9 cellular contexts compared by ENCODE assay signal in the genomic region with DNA sequence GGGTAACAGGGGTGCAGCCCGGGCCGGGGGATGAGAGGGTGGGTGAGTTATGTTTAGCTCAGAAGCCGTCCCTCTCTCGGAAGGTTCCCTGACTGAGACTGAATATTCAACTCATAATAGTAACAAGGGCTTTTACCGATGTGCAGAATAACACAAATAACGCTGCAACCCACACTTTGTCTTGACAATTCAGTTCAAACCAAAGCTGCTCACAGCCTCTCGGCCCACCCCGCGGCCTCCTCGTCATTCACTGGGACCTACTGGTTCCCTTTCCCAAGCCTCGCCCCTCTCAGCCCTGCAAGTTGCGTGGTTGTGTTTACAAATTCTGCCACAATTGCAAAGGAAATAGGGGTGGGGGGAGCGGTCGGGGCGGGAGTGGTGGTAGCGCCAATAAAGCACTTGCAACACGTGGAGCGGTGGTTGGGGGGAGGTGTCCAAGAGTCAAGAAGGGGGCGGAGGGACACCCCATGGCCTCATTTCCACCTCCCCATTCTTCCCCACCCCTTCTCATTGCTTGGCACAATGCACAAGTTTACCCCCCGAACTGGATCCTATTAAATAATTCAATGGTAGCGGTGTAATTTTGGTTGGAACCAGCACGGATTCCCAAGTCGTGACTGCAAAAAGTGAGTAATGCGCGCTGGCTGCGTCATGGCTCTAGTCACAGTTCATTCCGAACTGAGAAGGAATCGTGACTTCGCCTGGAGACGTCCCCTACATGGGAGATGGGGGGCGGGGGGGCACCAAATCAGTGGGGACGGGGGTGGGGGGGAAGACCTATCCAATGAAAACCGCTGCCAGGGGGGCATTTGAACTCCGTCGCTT.
A peak's percentile ranks its signal among the peaks of the same experiment; 100 is the strongest.
DNase-seq lines count a peak whose midpoint lies in the region; ATAC-seq, FAIRE-seq and TF ChIP-seq lines count a peak whose summit lies in the region.
"Had no signal": no experiment of that assay in that cellular context is flagged by ENCODE, and none has a peak within 500 bp of the region (broad histone marks: within the 10 kb centered on the region; RNA-seq: fewer than 3 reads in every experiment).

No MANE protein-coding gene starts in this region.

- H3K9me3 ChIP-seq in cardiac muscle cell (ENCODE audit: low read depth), result no peaks in the 10 kb centered on the region

- H3K27ac ChIP-seq in cardiac muscle cell, result no peak overlapping the region

- TF ChIP-seq CTCF in cardiac muscle cell (IDR thresholded peaks at IDR 0.05; ENCODE audit: low read depth, low read length), result no peak

- peaks cover 48% of the 10 kb centered on the region for H3K4me1 Mint-ChIP-seq in activated naive CD8-positive, alpha-beta T cell treated with anti-CD3 and anti-CD28 coated beads for 36 hours

- ATAC-seq in left ventricle myocardium superior, result no peak
- no peak for ATAC-seq in GM19328 (IDR thresholded peaks at IDR 0.05; ENCODE audit: unreplicated experiment)

- intact Hi-C loops in left ventricle myocardium superior (cut with micrococcal nuclease), result no loop called here

- H3K4me3 ChIP-seq in cardiac muscle cell, result peak overlapping the region; percentile 57

- peaks cover 78% of the 10 kb centered on the region for H3K27me3 ChIP-seq in cardiac muscle cell

- H3K4me3 Mint-ChIP-seq in activated naive CD8-positive, alpha-beta T cell treated with anti-CD3 and anti-CD28 coated beads for 36 hours, result peak overlapping the region; percentile 54

- DNase-seq in cardiac muscle cell (ENCODE audit: low read depth in 1 of 2, low spot score in 1 of 2), result peak in 1 of 2 donors; percentile 34
- DNase-seq in left ventricle myocardium superior, result no peak
- no peak for DNase-seq in activated naive CD8-positive, alpha-beta T cell treated with anti-CD3 and anti-CD28 coated beads for 36 hours
- peak; percentile 39 for DNase-seq in iris pigment epithelial cell (ENCODE audit: low read depth)
- peak; percentile 32 for DNase-seq in urothelium cell line (ENCODE audit: low spot score)
- no peak for DNase-seq in NCI-H82 (lab: John Stamatoyannopoulos, UW)
- DNase-seq in stimulated activated CD4-positive, alpha-beta T cell treated with anti-CD3 and anti-CD28 coated beads, Interleukin-2, amount 100 ng/mL, for 24 hours, result no peak

- peak; percentile 9 for FAIRE-seq in urothelium cell line (lab: Jason Lieb, UNC)
- FAIRE-seq: islet of Langerhans had no signal

- H3K36me3 ChIP-seq in cardiac muscle cell, result no peaks in the 10 kb centered on the region

- H3K36me3 Mint-ChIP-seq in activated naive CD8-positive, alpha-beta T cell treated with anti-CD3 and anti-CD28 coated beads for 36 hours, result no peaks in the 10 kb centered on the region

- peaks cover 99% of the 10 kb centered on the region for H3K27me3 Mint-ChIP-seq in activated naive CD8-positive, alpha-beta T cell treated with anti-CD3 and anti-CD28 coated beads for 36 hours

- no peaks in the 10 kb centered on the region for H3K9me3 Mint-ChIP-seq in activated naive CD8-positive, alpha-beta T cell treated with anti-CD3 and anti-CD28 coated beads for 36 hours

- H3K27ac Mint-ChIP-seq in activated naive CD8-positive, alpha-beta T cell treated with anti-CD3 and anti-CD28 coated beads for 36 hours, result no peak overlapping the region

- peaks cover 22% of the 10 kb centered on the region for H3K4me1 ChIP-seq in cardiac muscle cell (ENCODE audit: low read depth)

Comparison
In these comparisons a context has a peak if more than half of its experiments do, and no peak if none do; other contexts are left out.
1. DNase-seq: peak in iris pigment epithelial cell (single experiment) and urothelium cell line (single experiment); none in left ventricle myocardium superior (single experiment), activated naive CD8-positive, alpha-beta T cell treated with anti-CD3 and anti-CD28 coated beads for 36 hours (single experiment), NCI-H82 (single experiment) and stimulated activated CD4-positive, alpha-beta T cell treated with anti-CD3 and anti-CD28 coated beads, Interleukin-2, amount 100 ng/mL, for 24 hours (0 of 2).